ENCODE assay signal across 18 cellular contexts in the genomic region with DNA sequence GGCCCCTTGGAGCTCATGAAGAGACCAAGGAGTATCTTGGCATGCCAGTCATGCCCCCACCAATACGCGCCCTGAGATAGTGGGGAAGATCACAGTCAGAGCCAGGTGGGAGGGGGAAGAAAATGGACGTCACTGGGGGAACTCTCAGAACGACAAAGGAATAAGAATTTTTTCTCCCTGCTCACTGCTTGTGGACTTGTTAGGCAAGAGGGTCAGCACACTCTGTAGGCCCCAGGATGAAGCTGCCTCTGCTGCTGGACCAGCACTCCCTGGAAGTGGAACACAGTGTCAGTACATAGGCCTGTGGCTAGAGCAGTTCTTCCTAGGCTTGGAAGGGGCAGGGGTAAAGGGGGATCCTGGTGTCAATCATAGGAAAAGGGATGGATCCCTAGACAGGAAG. TPM values are rescaled to one million over a fixed set of nuclear protein-coding genes. Genes with fewer than 3 reads are reported as not detected.
A peak's percentile ranks its signal among the peaks of the same experiment; 100 is the strongest.
DNase-seq lines count a peak whose midpoint lies in the region; ATAC-seq and TF ChIP-seq lines count a peak whose summit lies in the region.
"Had no signal": no experiment of that assay in that cellular context is flagged by ENCODE, and none has a peak within 500 bp of the region (broad histone marks: within the 10 kb centered on the region; RNA-seq: fewer than 3 reads in every experiment).

No MANE protein-coding gene starts in this region.

- no peak for ATAC-seq in natural killer cell treated with Interleukin-12 subunit alpha and Interleukin-12 subunit beta and Interleukin-15 and Interleukin-18, amount 100 ng/mL, for 72 hours
- no peak for ATAC-seq in natural killer cell
- ATAC-seq: A549; CD8-positive, alpha-beta T cell had no signal

- intact Hi-C loops in natural killer cell (cut with micrococcal nuclease) = no loop called here

- no peaks in the 10 kb centered on the region for H3K36me3 Mint-ChIP-seq in natural killer cell treated with Interleukin-12 subunit alpha and Interleukin-12 subunit beta and Interleukin-15 and Interleukin-18, amount 100 ng/mL, for 72 hours
- no peaks in the 10 kb centered on the region for H3K36me3 Mint-ChIP-seq in natural killer cell
- H3K36me3 Mint-ChIP-seq in osteocyte (ENCODE audit: unreplicated experiment) = no peaks in the 10 kb centered on the region
- H3K36me3 Mint-ChIP-seq: CD8-positive, alpha-beta T cell had no signal

- H3K4me1 Mint-ChIP-seq in natural killer cell treated with Interleukin-12 subunit alpha and Interleukin-12 subunit beta and Interleukin-15 and Interleukin-18, amount 100 ng/mL, for 72 hours (ENCODE audit: low read depth in 2 of 2) = no peaks in the 10 kb centered on the region
- H3K4me1 Mint-ChIP-seq in natural killer cell = no peaks in the 10 kb centered on the region
- peaks cover 5% of the 10 kb centered on the region for H3K4me1 Mint-ChIP-seq in osteocyte (ENCODE audit: unreplicated experiment)
- H3K4me1 Mint-ChIP-seq: B cell had no signal

- H3K27me3 Mint-ChIP-seq in natural killer cell treated with Interleukin-12 subunit alpha and Interleukin-12 subunit beta and Interleukin-15 and Interleukin-18, amount 100 ng/mL, for 72 hours = peaks cover 0 to 5% of the 10 kb centered on the region in 2 donors
- peaks cover 0 to 17% of the 10 kb centered on the region in 2 donors for H3K27me3 Mint-ChIP-seq in natural killer cell (ENCODE audit: low read depth in 2 of 2)
- H3K27me3 Mint-ChIP-seq in osteocyte (ENCODE audit: unreplicated experiment) = peaks cover 20% of the 10 kb centered on the region

- H3K27ac Mint-ChIP-seq in natural killer cell treated with Interleukin-12 subunit alpha and Interleukin-12 subunit beta and Interleukin-15 and Interleukin-18, amount 100 ng/mL, for 72 hours = no peak overlapping the region
- H3K27ac Mint-ChIP-seq in natural killer cell (no peak overlapping the region), osteocyte (ENCODE audit: unreplicated experiment) (no peak overlapping the region)
- H3K27ac Mint-ChIP-seq: CD4-positive, alpha-beta T cell; CD8-positive, alpha-beta T cell had no signal

- peak; percentile 24 for DNase-seq in activated CD8-positive, alpha-beta memory T cell treated with anti-CD3 and anti-CD28 coated beads for 24 hours
- DNase-seq in activated CD8-positive, alpha-beta memory T cell treated with anti-CD3 and anti-CD28 coated beads, Interleukin-2, amount 50 U/mL, for 4 hours = no peak
- peak; percentile 23 for DNase-seq in natural killer cell treated with Interleukin-12 subunit alpha and Interleukin-12 subunit beta and Interleukin-15 and Interleukin-18, amount 100 ng/mL, for 72 hours (ENCODE audit: low spot score)
- DNase-seq in natural killer cell (no peak), islet precursor cell (peak; percentile 29), osteocyte (ENCODE audit: extremely low spot score, unreplicated experiment) (peak; percentile 34), NCI-H1436 (lab: John Stamatoyannopoulos, UW) (no peak), globus pallidus (ENCODE audit: low spot score) (no peak)
- DNase-seq: AML-193; Caco-2; Calu3; CD4-positive, alpha-beta T cell; DMS79 treated with DMSO at 0.1 percent for 48 hours; GF-D8 had no signal

- H3K4me3 Mint-ChIP-seq in natural killer cell treated with Interleukin-12 subunit alpha and Interleukin-12 subunit beta and Interleukin-15 and Interleukin-18, amount 100 ng/mL, for 72 hours = no peak overlapping the region
- no peak overlapping the region for H3K4me3 Mint-ChIP-seq in natural killer cell
- H3K4me3 Mint-ChIP-seq in osteocyte (ENCODE audit: unreplicated experiment) = no peak overlapping the region
- H3K4me3 Mint-ChIP-seq: B cell; CD4-positive, alpha-beta T cell; CD8-positive, alpha-beta T cell had no signal

- TF ChIP-seq CTCF in natural killer cell (IDR thresholded peaks at IDR 0.05) (no peak), osteocyte (IDR thresholded peaks at IDR 0.05) (no peak)

- peaks cover 4% of the 10 kb centered on the region for H3K9me3 Mint-ChIP-seq in natural killer cell treated with Interleukin-12 subunit alpha and Interleukin-12 subunit beta and Interleukin-15 and Interleukin-18, amount 100 ng/mL, for 72 hours
- peaks cover 0 to 3% of the 10 kb centered on the region in 2 donors for H3K9me3 Mint-ChIP-seq in natural killer cell
- H3K9me3 Mint-ChIP-seq in osteocyte (ENCODE audit: unreplicated experiment) = peaks cover 9% of the 10 kb centered on the region

RNA-seq across cellular contexts. Expression of gene DRGX, which starts 46.5 kb away (rescaled TPM):
- not detected for total RNA-seq in natural killer cell treated with Interleukin-12 subunit alpha and Interleukin-12 subunit beta and Interleukin-15 and Interleukin-18, amount 100 ng/mL, for 72 hours
- total RNA-seq in natural killer cell (not detected), osteocyte (not detected in 2 replicates)
- total RNA-seq: A172; B cell; Caco-2; Calu3; CD4-positive, alpha-beta T cell; CD8-positive, alpha-beta T cell had no signal

RNA-seq across cellular contexts. Expression of gene C10orf71, which starts 50.4 kb away (rescaled TPM):
- total RNA-seq in natural killer cell treated with Interleukin-12 subunit alpha and Interleukin-12 subunit beta and Interleukin-15 and Interleukin-18, amount 100 ng/mL, for 72 hours = not detected
- not detected for total RNA-seq in natural killer cell
- not detected in 2 replicates for total RNA-seq in osteocyte
- total RNA-seq: A172; B cell; Caco-2; Calu3; CD4-positive, alpha-beta T cell; CD8-positive, alpha-beta T cell had no signal

Comparison
In these comparisons a context has a peak if more than half of its experiments do, and no peak if none do; other contexts are left out.
1. DNase-seq: peak in activated CD8-positive, alpha-beta memory T cell treated with anti-CD3 and anti-CD28 coated beads for 24 hours (single experiment), natural killer cell treated with Interleukin-12 subunit alpha and Interleukin-12 subunit beta and Interleukin-15 and Interleukin-18, amount 100 ng/mL, for 72 hours (single experiment), islet precursor cell (single experiment) and osteocyte (single experiment); none in activated CD8-positive, alpha-beta memory T cell treated with anti-CD3 and anti-CD28 coated beads, Interleukin-2, amount 50 U/mL, for 4 hours (single experiment), natural killer cell (single experiment), NCI-H1436 (single experiment) and globus pallidus (single experiment).